In genomic region chr9:93058357-93059096, GRCh38 we compare ENCODE assay signal across 8 cellular contexts. TPM values are rescaled to one million over a fixed set of nuclear protein-coding genes. Genes with fewer than 3 reads are reported as not detected.
DNase-seq lines count a peak whose midpoint lies in the region; ATAC-seq and TF ChIP-seq lines count a peak whose summit lies in the region.

Gene SUSD3, plus strand, starts transcription at chr9:93058701. Its CDS starts 42 bp downstream, at chr9:93058743.

- H3K79me2 ChIP-seq in OCI-LY3 (ENCODE audit: low read length): peaks cover 14% of the 10 kb centered on the region

- DNase-seq in activated gamma-delta T cell treated with anti-CD3 and anti-CD28 coated beads, Interleukin-2, amount 50 U/mL, for 16 hours (ENCODE audit: low read depth): peak; percentile 46
- DNase-seq in left ventricle myocardium superior: peak; percentile 82
- no peak for DNase-seq in SJCRH30
- no peak for DNase-seq in NCI-H2107 (lab: John Stamatoyannopoulos, UW)

- H3K36me3 ChIP-seq in OCI-LY3 (replicated peaks; ENCODE audit: low read depth, low read length) (no peaks in the 10 kb centered on the region), SJCRH30 (no peaks in the 10 kb centered on the region)

- ATAC-seq in GM18498 (IDR thresholded peaks at IDR 0.05; ENCODE audit: unreplicated experiment): peak; percentile 66
- peak; percentile 56 for ATAC-seq in HG02759 (IDR thresholded peaks at IDR 0.05; ENCODE audit: unreplicated experiment)
- peak; percentile 74 for ATAC-seq in left ventricle myocardium superior

- peak within 1 kb of the TSS; percentile 76 for H3K9ac ChIP-seq in OCI-LY3 (ENCODE audit: low read length)

- peak within 1 kb of the TSS; percentile 75; the same call in 1 of the 2 replicates for H2AFZ ChIP-seq in OCI-LY3 (ENCODE audit: low read depth, low read length)

- H3K4me1 ChIP-seq in OCI-LY3 (ENCODE audit: low read length) (peaks cover 40% of the 10 kb centered on the region), SJCRH30 (peaks cover 8% of the 10 kb centered on the region; the same call in 1 of the 2 replicates)

- no peak for TF ChIP-seq CTCF in OCI-LY3 (IDR thresholded peaks at IDR 0.05; ENCODE audit: low read depth, low read length)

- H3K4me3 ChIP-seq in OCI-LY3 (ENCODE audit: low read length) (peak within 1 kb of the TSS; percentile 89), skin epidermis (peak within 1 kb of the TSS; percentile 33 to 54 (median 44)), SJCRH30 (no peak within 1 kb of the TSS)

- no peaks in the 10 kb centered on the region for H3K9me3 ChIP-seq in OCI-LY3 (ENCODE audit: insufficient read depth, low read length)
- H3K9me3 ChIP-seq in SJCRH30 (replicated peaks): no peaks in the 10 kb centered on the region

- no peaks in the 10 kb centered on the region for H3K27me3 ChIP-seq in OCI-LY3 (ENCODE audit: low read depth, low read length)
- peaks cover 6% of the 10 kb centered on the region; the same call in 1 of the 2 replicates for H3K27me3 ChIP-seq in SJCRH30

- intact Hi-C loops in left ventricle myocardium superior (cut with micrococcal nuclease): no loop called here

- H3K27ac ChIP-seq in OCI-LY3 (ENCODE audit: low read length): no peak within 1 kb of the TSS
- peak within 1 kb of the TSS in 19 of 21 experiments; percentile 1 to 90 (median 64) for H3K27ac ChIP-seq in skin epidermis
- H3K27ac ChIP-seq in SJCRH30: no peak within 1 kb of the TSS

- H3K4me2 ChIP-seq in OCI-LY3 (ENCODE audit: low read length): peak within 1 kb of the TSS; percentile 100

- 0 out of 2 replicates have a peak, but pooled peaks cover 6% of the 10 kb centered on the region for H4K20me1 ChIP-seq in OCI-LY3 (ENCODE audit: insufficient read depth, low read length)

RNA-seq across cellular contexts. Expression of gene SUSD3, which starts in this region (rescaled TPM):
- total RNA-seq in left ventricle myocardium superior: 0.87 TPM
- not detected in 2 replicates for total RNA-seq in SJCRH30 (2014; rRNA removed; shearing (Covaris generic))

Comparison
In these comparisons a context has a peak if more than half of its experiments do, and no peak if none do; other contexts are left out.
1. Peak in DNase-seq and ATAC-seq in left ventricle myocardium superior; RNA of the gene not detected or under 1 TPM.
2. H3K27ac ChIP-seq: peak in skin epidermis (19 of 21); none in OCI-LY3 (single experiment) and SJCRH30 (single experiment).
3. Peak in every context shown above with its lines, with median percentiles within 50 percentile points of each other: ATAC-seq.